In the genomic region with DNA sequence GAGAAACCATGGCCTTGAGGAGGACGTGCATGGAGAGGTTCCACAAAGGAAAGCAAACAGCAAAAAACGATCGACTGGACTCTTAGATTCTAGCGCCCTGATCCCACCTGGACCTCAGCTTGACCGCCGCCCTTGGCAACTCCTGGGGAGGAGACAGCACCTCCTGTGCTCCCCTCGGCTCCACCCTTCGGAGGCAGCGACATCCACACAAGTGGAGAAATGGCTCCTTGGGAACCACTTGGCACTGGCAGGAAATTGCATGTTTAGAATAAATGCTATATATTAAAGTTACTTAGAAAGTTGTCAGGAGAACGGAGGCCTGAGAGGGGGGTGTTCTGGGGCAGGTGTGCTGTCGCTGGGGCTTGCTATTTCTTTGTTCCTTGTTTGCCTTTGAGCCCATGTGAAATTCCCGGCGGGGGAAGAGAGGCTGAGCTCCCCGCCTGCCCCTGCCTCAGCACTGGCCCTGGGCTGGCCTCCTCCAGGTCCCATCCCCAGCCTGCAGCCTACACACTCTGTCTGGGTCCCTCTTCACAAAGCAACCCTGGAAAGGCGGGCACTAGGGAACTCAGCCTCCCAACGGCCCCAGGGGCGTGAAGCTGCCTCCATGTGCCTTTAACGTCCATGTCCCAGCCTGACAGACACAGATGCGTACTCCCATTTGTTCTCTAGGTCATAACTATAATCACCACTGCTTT, we compare ENCODE assay signal across 14 cellular contexts.
DNase-seq lines count a peak whose midpoint lies in the region; ATAC-seq lines count a peak whose summit lies in the region.
"Had no signal": no experiment of that assay in that cellular context is flagged by ENCODE, and none has a peak within 500 bp of the region (broad histone marks: within the 10 kb centered on the region; RNA-seq: fewer than 3 reads in every experiment).

No MANE protein-coding gene starts in this region.

- no peaks in the 10 kb centered on the region for H3K9me3 ChIP-seq in Karpas-422 (ENCODE audit: low read length)
- H3K9me3 ChIP-seq: Caco-2, HAP-1 had no signal

- no peak overlapping the region for H2AFZ ChIP-seq in Karpas-422 (ENCODE audit: low read length)

- no peaks in the 10 kb centered on the region for H3K79me2 ChIP-seq in Karpas-422 (ENCODE audit: low read length)

- H3K4me1 ChIP-seq in Karpas-422 (ENCODE audit: low read length): peaks cover 54% of the 10 kb centered on the region
- H3K4me1 ChIP-seq: Caco-2 had no signal

- no peaks in the 10 kb centered on the region for H3K36me3 ChIP-seq in Karpas-422 (ENCODE audit: insufficient read depth, low read length)
- H3K36me3 ChIP-seq: HAP-1 had no signal

- H3K27ac ChIP-seq in Karpas-422 (ENCODE audit: low read length): no peak overlapping the region

- DNase-seq in Karpas-422 (no peak), NCI-H146 treated with DMSO at 0.1 percent for 48 hours (lab: John Stamatoyannopoulos, UW; ENCODE audit: unreplicated experiment) (peak; percentile 53), left lobe of liver (ENCODE audit: low spot score) (peak; percentile 26), posterior vena cava (ENCODE audit: low spot score) (peak; percentile 72), left ventricle myocardium superior (no peak), COLO829 (ENCODE audit: low spot score) (no peak)
- DNase-seq: Caco-2, DND-41, GDM1, GOT3 had no signal

- intact Hi-C loops in posterior vena cava (cut with DNase I) (no loop called here), left ventricle myocardium superior (cut with micrococcal nuclease) (no loop called here)

- H3K9me2 ChIP-seq in Karpas-422 (replicated peaks; ENCODE audit: insufficient read depth, low read length): no peaks in the 10 kb centered on the region

- no peak overlapping the region for H3K9ac ChIP-seq in Karpas-422 (ENCODE audit: low read length)

- ATAC-seq in left lobe of liver (no peak), left ventricle myocardium superior (no peak), HG03175 (IDR thresholded peaks at IDR 0.05; ENCODE audit: unreplicated experiment) (no peak)
- ATAC-seq: CD8-positive, alpha-beta T cell; HepG2 had no signal

- peak overlapping the region; percentile 4 for H3K4me2 ChIP-seq in Karpas-422 (ENCODE audit: low read depth, low read length, poor library complexity, severe bottlenecking)

- H3K4me3 ChIP-seq in Karpas-422 (ENCODE audit: low read length): no peak overlapping the region
- H3K4me3 ChIP-seq: HAP-1 had no signal

- no peaks in the 10 kb centered on the region for H4K20me1 ChIP-seq in Karpas-422 (ENCODE audit: insufficient read depth, low read depth, low read length)

- no peaks in the 10 kb centered on the region for H3K27me3 ChIP-seq in Karpas-422 (ENCODE audit: low read length)

Comparison
In these comparisons a context has a peak if more than half of its experiments do, and no peak if none do; other contexts are left out.
1. DNase-seq: peak in NCI-H146 treated with DMSO at 0.1 percent for 48 hours (single experiment), left lobe of liver (single experiment) and posterior vena cava (single experiment); none in Karpas-422 (single experiment), left ventricle myocardium superior (single experiment) and COLO829 (single experiment).